Comparison of ENCODE assay signal across 17 cellular contexts in the genomic region with DNA sequence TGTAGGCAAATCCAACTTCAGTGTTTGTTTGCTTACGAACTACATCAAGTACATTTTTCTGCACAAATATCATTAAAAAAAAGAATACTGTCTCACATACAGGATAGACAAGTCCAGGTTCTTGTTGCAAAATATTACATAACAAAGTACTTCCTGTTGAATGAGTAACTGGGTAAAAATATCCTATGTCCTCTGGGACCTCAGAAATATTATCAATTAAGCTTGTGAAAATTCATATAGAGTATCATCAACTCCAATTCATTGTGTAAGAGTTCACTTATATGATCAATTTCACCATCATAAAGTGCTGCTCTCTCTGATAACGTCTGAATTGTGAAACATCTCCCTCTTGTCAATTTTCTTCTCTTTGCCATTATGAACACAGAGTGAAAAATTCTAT. TPM values are rescaled to one million over a fixed set of nuclear protein-coding genes. Genes with fewer than 3 reads are reported as not detected.
DNase-seq lines count a peak whose midpoint lies in the region; ATAC-seq, FAIRE-seq and TF ChIP-seq lines count a peak whose summit lies in the region.
"Had no signal": no experiment of that assay in that cellular context is flagged by ENCODE, and none has a peak within 500 bp of the region (broad histone marks: within the 10 kb centered on the region; RNA-seq: fewer than 3 reads in every experiment).

No MANE protein-coding gene starts in this region.

- peaks cover 5% of the 10 kb centered on the region; the same call in 1 of the 2 replicates for H4K20me1 ChIP-seq in GM23248 (ENCODE audit: insufficient read depth)

- no peak for TF ChIP-seq RAD21 in A549 (conservative IDR thresholded peaks at IDR 0.05 in 1 of 2, IDR thresholded peaks at IDR 0.05 in 1 of 2)

- WGBS in A549 (ENCODE audit: missing lambda C conversion rate): 73% methylated on average over 2 of the region's 2 CpGs
- 94 to 95% methylated on average over 2 of the region's 2 CpGs for WGBS in GM23248 (ENCODE audit: low coverage in 1 of 2, low lambda C conversion rate in 2 of 2, missing lambda C conversion rate in 2 of 2), 2 experiments

- intact Hi-C loops in kidney (cut with DNase I): no loop called here

- no peak for TF ChIP-seq EP300 in A549 (IDR thresholded peaks at IDR 0.05)

- DNase-seq in A549 (ENCODE audit: low read depth in 1 of 2, low spot score in 1 of 2) (no peak), GM23248 (peak; percentile 35), RWPE2 (ENCODE audit: low spot score) (no peak), foreskin keratinocyte (peak in 1 of 2 donors; percentile 10), NCI-H2171 treated with DMSO at 0.1 percent for 48 hours (lab: John Stamatoyannopoulos, UW) (no peak), kidney (no peak), erythroblast (lab: John Stamatoyannopoulos, UW) (no peak)
- no peak for DNase-seq in activated CD4-positive, alpha-beta T cell treated with anti-CD3 and anti-CD28 coated beads, Interleukin-2, amount 10 ng/mL, durations not matched to agents 7 days and 5 days
- DNase-seq: activated CD8-positive, alpha-beta T cell treated with anti-CD3 and anti-CD28 coated beads for 36 hours; heart right ventricle; left cardiac atrium; MM.1S; NCI-H2107; NK-92 treated with Interleukin-12 subunit alpha and Interleukin-12 subunit beta, amount 100 ng/mL, for 24 hours had no signal

- H3K9me3 ChIP-seq in A549 (no peaks in the 10 kb centered on the region), GM23248 (ENCODE audit: low read depth) (no peaks in the 10 kb centered on the region), RWPE2 (ENCODE audit: severe bottlenecking) (peaks cover 2% of the 10 kb centered on the region), kidney (ENCODE audit: control insufficient read depth in 1 of 2, low read length in 2 of 2) (no peaks in the 10 kb centered on the region)
- H3K9me3 ChIP-seq: heart right ventricle, SJSA1, thoracic aorta had no signal

- no peaks in the 10 kb centered on the region for H3K9me3 Mint-ChIP-seq in activated CD4-positive, alpha-beta T cell treated with anti-CD3 and anti-CD28 coated beads, Interleukin-2, amount 10 ng/mL, durations not matched to agents 7 days and 5 days
- H3K9me3 Mint-ChIP-seq: activated CD8-positive, alpha-beta T cell treated with anti-CD3 and anti-CD28 coated beads for 36 hours; activated T-helper 17 cell treated with anti-CD3 and anti-CD28 coated beads, Interleukin-2, amount 50 U/mL, for 72 hours had no signal

- no peak overlapping the region for H3K4me3 ChIP-seq in A549
- no peak overlapping the region for H3K4me3 ChIP-seq in GM23248
- no peak overlapping the region for H3K4me3 ChIP-seq in RWPE2 (ENCODE audit: severe bottlenecking)
- no peak overlapping the region for H3K4me3 ChIP-seq in kidney (ENCODE audit: low read length in 2 of 2)
- H3K4me3 ChIP-seq: heart right ventricle, SJSA1, thoracic aorta had no signal

- peaks cover 88% of the 10 kb centered on the region for H3F3A ChIP-seq in GM23248 (ENCODE audit: insufficient read depth)

- no peak overlapping the region for H3K27ac Mint-ChIP-seq in activated CD4-positive, alpha-beta T cell treated with anti-CD3 and anti-CD28 coated beads, Interleukin-2, amount 10 ng/mL, durations not matched to agents 7 days and 5 days
- H3K27ac Mint-ChIP-seq: activated CD8-positive, alpha-beta T cell treated with anti-CD3 and anti-CD28 coated beads for 36 hours; activated T-helper 17 cell treated with anti-CD3 and anti-CD28 coated beads, Interleukin-2, amount 50 U/mL, for 72 hours had no signal

- H3K9ac ChIP-seq in GM23248: peak overlapping the region; percentile 12; the same call in 1 of the 2 replicates
- H3K9ac ChIP-seq in kidney (ENCODE audit: low read length in 2 of 2): no peak overlapping the region

- no peaks in the 10 kb centered on the region for H3K9me2 ChIP-seq in GM23248 (ENCODE audit: insufficient read depth)

- CTCF ChIA-PET in A549 (lab: Yijun Ruan, JAX): interaction anchor here (1.4 kb wide), 1 partner anchor 124 kb away, joined by 3 read pairs; no protein-coding TSS in a partner anchor
- CTCF ChIA-PET in activated CD4-positive, alpha-beta T cell treated with anti-CD3 and anti-CD28 coated beads, Interleukin-2, amount 10 ng/mL, durations not matched to agents 7 days and 5 days (lab: Charles Lee): interaction anchor here (0.6 to 1.3 kb wide), 4 partner anchors 15 to 845 kb away, joined by 3 to 4 read pairs (median 3); no protein-coding TSS in a partner anchor

- TF ChIP-seq POLR2A in A549 (IDR thresholded peaks at IDR 0.05; ENCODE audit: low read length) (no peak), erythroblast (IDR thresholded peaks at IDR 0.05; ENCODE audit: low read length) (no peak)

- in situ Hi-C loops in GM23248 (cut with MboI): no loop called here

- H3K27ac ChIP-seq in A549 (no peak overlapping the region), GM23248 (peak overlapping the region; percentile 40), RWPE2 (ENCODE audit: poor library complexity, severe bottlenecking) (peak overlapping the region; percentile 27), foreskin keratinocyte (no peak overlapping the region), kidney (ENCODE audit: low read depth in 2 of 2, low read length in 2 of 2) (no peak overlapping the region)
- H3K27ac ChIP-seq: SJSA1, thoracic aorta had no signal

- H3K4me2 ChIP-seq in A549 (no peak overlapping the region), GM23248 (ENCODE audit: unreplicated experiment) (peak overlapping the region; percentile 5)

- no peak overlapping the region for H2AFZ ChIP-seq in GM23248

- POLR2A ChIA-PET in A549 (lab: Yijun Ruan, JAX): no interaction called here
- POLR2A ChIA-PET in activated CD4-positive, alpha-beta T cell treated with anti-CD3 and anti-CD28 coated beads, Interleukin-2, amount 10 ng/mL, durations not matched to agents 7 days and 5 days (lab: Charles Lee): no interaction called here

- H3K79me2 ChIP-seq in GM23248 (ENCODE audit: insufficient read depth): peaks cover 100% of the 10 kb centered on the region

- no peak for TF ChIP-seq CTCF in A549 (IDR thresholded peaks at IDR 0.05)
- TF ChIP-seq CTCF in RWPE2 (IDR thresholded peaks at IDR 0.05; ENCODE audit: poor library complexity, severe bottlenecking): no peak
- no peak for TF ChIP-seq CTCF in foreskin keratinocyte (conservative IDR thresholded peaks at IDR 0.05)
- no peak for TF ChIP-seq CTCF in kidney (IDR thresholded peaks at IDR 0.05; ENCODE audit: borderline replicate concordance, extremely low read depth, insufficient read depth)

- no peaks in the 10 kb centered on the region for H3K27me3 Mint-ChIP-seq in activated CD4-positive, alpha-beta T cell treated with anti-CD3 and anti-CD28 coated beads, Interleukin-2, amount 10 ng/mL, durations not matched to agents 7 days and 5 days
- H3K27me3 Mint-ChIP-seq: activated CD8-positive, alpha-beta T cell treated with anti-CD3 and anti-CD28 coated beads for 36 hours; activated T-helper 17 cell treated with anti-CD3 and anti-CD28 coated beads, Interleukin-2, amount 50 U/mL, for 72 hours had no signal

- H3K36me3 Mint-ChIP-seq in activated CD4-positive, alpha-beta T cell treated with anti-CD3 and anti-CD28 coated beads, Interleukin-2, amount 10 ng/mL, durations not matched to agents 7 days and 5 days (ENCODE audit: low read depth): peaks cover 5% of the 10 kb centered on the region

- H3K27me3 ChIP-seq in GM23248 (replicated peaks; ENCODE audit: insufficient read depth) (no peaks in the 10 kb centered on the region), RWPE2 (ENCODE audit: insufficient read depth, poor library complexity, severe bottlenecking) (no peaks in the 10 kb centered on the region), foreskin keratinocyte (no peaks in the 10 kb centered on the region)
- H3K27me3 ChIP-seq: heart right ventricle, SJSA1 had no signal

- ATAC-seq in A549: no peak
- peak; percentile 70; the same call in 2 of the 3 replicates for ATAC-seq in RWPE2 (ENCODE audit: low read depth)
- peak; percentile 33 for ATAC-seq in foreskin keratinocyte
- ATAC-seq: activated CD8-positive, alpha-beta T cell treated with anti-CD3 and anti-CD28 coated beads for 36 hours; activated T-helper 17 cell treated with anti-CD3 and anti-CD28 coated beads, Interleukin-2, amount 50 U/mL, for 72 hours; left cardiac atrium had no signal

- H3K4me1 ChIP-seq in A549 (peaks cover 36% of the 10 kb centered on the region), GM23248 (ENCODE audit: insufficient read depth) (peaks cover 28% of the 10 kb centered on the region), RWPE2 (ENCODE audit: insufficient read depth, poor library complexity, severe bottlenecking) (peaks cover 22% of the 10 kb centered on the region), foreskin keratinocyte (peaks cover 6% of the 10 kb centered on the region), kidney (ENCODE audit: control insufficient read depth in 1 of 2, insufficient read depth in 1 of 2, low read depth in 1 of 2, low read length in 2 of 2) (no peaks in the 10 kb centered on the region)
- H3K4me1 ChIP-seq: SJSA1 had no signal

- H3K4me3 Mint-ChIP-seq in activated CD4-positive, alpha-beta T cell treated with anti-CD3 and anti-CD28 coated beads, Interleukin-2, amount 10 ng/mL, durations not matched to agents 7 days and 5 days: no peak overlapping the region
- H3K4me3 Mint-ChIP-seq: activated CD8-positive, alpha-beta T cell treated with anti-CD3 and anti-CD28 coated beads for 36 hours; activated T-helper 17 cell treated with anti-CD3 and anti-CD28 coated beads, Interleukin-2, amount 50 U/mL, for 72 hours had no signal

- no peak for FAIRE-seq in A549 (lab: Jason Lieb, UNC)
- no peak for FAIRE-seq in kidney (lab: Jason Lieb, UNC)

- H3K36me3 ChIP-seq in GM23248 (ENCODE audit: low read depth) (peaks cover 67% of the 10 kb centered on the region), RWPE2 (ENCODE audit: low read depth) (peaks cover 28% of the 10 kb centered on the region), kidney (ENCODE audit: control insufficient read depth in 1 of 2, insufficient read depth in 2 of 2, low read length in 2 of 2) (no peaks in the 10 kb centered on the region)
- H3K36me3 ChIP-seq: thoracic aorta had no signal

- peaks cover 2% of the 10 kb centered on the region for H3K4me1 Mint-ChIP-seq in activated CD4-positive, alpha-beta T cell treated with anti-CD3 and anti-CD28 coated beads, Interleukin-2, amount 10 ng/mL, durations not matched to agents 7 days and 5 days

RNA-seq across cellular contexts. Expression of a gene that starts 22.6 kb away (rescaled TPM):
- polyA plus RNA-seq in A549 (2011; rRNA removed) (40.5 and 51.3 TPM in 2 replicates), A549 (2017; fragmentation: RNase III; extraction: RNeasy Plus Mini Kit Qiagen cat#74134 plus additional on column Dnase treatment) (42.2 to 53.7 TPM (median 43.2 TPM) in 3 replicates), GM23248 (2016; fragmentation: Nextera tagmentation; extraction: Ambion mirVana) (116 and 127 TPM in 2 replicates), foreskin keratinocyte (10.6 and 12.3 TPM in 2 replicates), kidney (ENCODE audit: insufficient read depth, low read depth, low replicate concordance) (13.3 TPM)
- polyA plus RNA-seq in A549 (2012; cell fraction: cytosol; rRNA removed): 13.8 and 16.0 TPM in 2 replicates
- polyA plus RNA-seq in A549 (2012; cell fraction: nucleus; rRNA removed): 18.3 and 43.5 TPM in 2 replicates
- polyA minus RNA-seq in A549 (2011; rRNA and poly(A)+ RNA removed): 25.5 and 29.6 TPM in 2 replicates
- 228 and 289 TPM in 2 replicates for total RNA-seq in GM23248 (2014; rRNA removed; shearing (Covaris generic))
- total RNA-seq in foreskin keratinocyte (34.8 and 39.1 TPM in 2 replicates), kidney (47.1 TPM)
- 10 to 100 TPM; 53.8 to 58.3 TPM for total RNA-seq in activated CD4-positive, alpha-beta T cell treated with anti-CD3 and anti-CD28 coated beads, Interleukin-2, amount 10 ng/mL, durations not matched to agents 7 days and 5 days

RNA-seq across cellular contexts. Expression of a gene that starts 56.8 kb away (rescaled TPM):
- polyA plus RNA-seq in A549 (2011; rRNA removed) (2.1 and 2.3 TPM in 2 replicates), A549 (2017; fragmentation: RNase III; extraction: RNeasy Plus Mini Kit Qiagen cat#74134 plus additional on column Dnase treatment) (1.5 to 1.8 TPM (median 1.5 TPM) in 3 replicates), GM23248 (2016; fragmentation: Nextera tagmentation; extraction: Ambion mirVana) (8.8 and 9.2 TPM in 2 replicates), foreskin keratinocyte (0.01 TPM in 1 of 2 replicates, not detected in the other), kidney (ENCODE audit: insufficient read depth, low read depth, low replicate concordance) (not detected)
- polyA plus RNA-seq in A549 (2012; cell fraction: cytosol; rRNA removed): 0.67 and 0.95 TPM in 2 replicates
- 1.1 and 1.9 TPM in 2 replicates for polyA plus RNA-seq in A549 (2012; cell fraction: nucleus; rRNA removed)
- 2.3 and 2.6 TPM in 2 replicates for polyA minus RNA-seq in A549 (2011; rRNA and poly(A)+ RNA removed)
- 14.5 and 20.0 TPM in 2 replicates for total RNA-seq in GM23248 (2014; rRNA removed; shearing (Covaris generic))
- total RNA-seq in foreskin keratinocyte (0.03 TPM in 1 of 2 replicates, not detected in the other), kidney (0.06 TPM)
- total RNA-seq in activated CD4-positive, alpha-beta T cell treated with anti-CD3 and anti-CD28 coated beads, Interleukin-2, amount 10 ng/mL, durations not matched to agents 7 days and 5 days: not detected
- total RNA-seq: activated CD8-positive, alpha-beta T cell treated with anti-CD3 and anti-CD28 coated beads for 36 hours; thoracic aorta had no signal

Comparison
In these comparisons a context has a peak if more than half of its experiments do, and no peak if none do; other contexts are left out.
1. ATAC-seq: peak in RWPE2 (single experiment) and foreskin keratinocyte (single experiment); none in A549 (0 of 2).
2. H3K27ac ChIP-seq: peak in GM23248 (single experiment) and RWPE2 (single experiment); none in A549 (0 of 2), foreskin keratinocyte (single experiment) and kidney (0 of 2).
3. RNA of a gene that starts 56.8 kb away (total RNA-seq): 14.5 to 20.0 TPM in GM23248; 0.06 TPM in kidney (single experiment), 0.03 TPM in foreskin keratinocyte and not detected in activated CD4-positive, alpha-beta T cell treated with anti-CD3 and anti-CD28 coated beads, Interleukin-2, amount 10 ng/mL, durations not matched to agents 7 days and 5 days; every median in the first group is over 10 times any median in the second.